ENCODE assay signal across 8 cellular contexts in genomic region chr1:111516008-111516535, GRCh38. TPM values are rescaled to one million over a fixed set of nuclear protein-coding genes. Genes with fewer than 3 reads are reported as not detected.
A peak's percentile ranks its signal among the peaks of the same experiment; 100 is the strongest.
DNase-seq lines count a peak whose midpoint lies in the region; ATAC-seq, FAIRE-seq and TF ChIP-seq lines count a peak whose summit lies in the region.

No MANE protein-coding gene starts in this region.

- no peak overlapping the region for H2AFZ ChIP-seq in smooth muscle cell (ENCODE audit: low read depth)

- ATAC-seq in GM18511 (IDR thresholded peaks at IDR 0.05; ENCODE audit: unreplicated experiment): peak; percentile 42

- no peaks in the 10 kb centered on the region for H3K36me3 ChIP-seq in iPS-15b (ENCODE audit: control insufficient read depth, insufficient read depth, low read length)
- H3K36me3 ChIP-seq in smooth muscle cell (ENCODE audit: low read depth): no peaks in the 10 kb centered on the region

- FAIRE-seq in RCC 7860 (lab: Jason Lieb, UNC): no peak

- H3K27ac ChIP-seq in smooth muscle cell (ENCODE audit: low read depth): no peak overlapping the region

- no peaks in the 10 kb centered on the region for H3K9me3 ChIP-seq in iPS-15b (ENCODE audit: control insufficient read depth, insufficient read depth, low read length)
- H3K9me3 ChIP-seq in smooth muscle cell (replicated peaks; ENCODE audit: low read depth): no peaks in the 10 kb centered on the region

- WGBS in smooth muscle cell (ENCODE audit: low lambda C conversion rate): 83% methylated on average over 13 of the region's 13 CpGs

- H3K4me2 ChIP-seq in smooth muscle cell: no peak overlapping the region

- H3K4me1 ChIP-seq in iPS-15b (ENCODE audit: control insufficient read depth, insufficient read depth, low read length) (no peaks in the 10 kb centered on the region), smooth muscle cell (ENCODE audit: low read depth) (no peaks in the 10 kb centered on the region)

- H3K79me2 ChIP-seq in smooth muscle cell (ENCODE audit: low read depth): no peaks in the 10 kb centered on the region

- TF ChIP-seq CTCF in AG09309 (IDR thresholded peaks at IDR 0.05; ENCODE audit: control insufficient read depth, insufficient read depth, low read depth, low read length, missing control alignments) (peak; percentile 39), smooth muscle cell (IDR thresholded peaks at IDR 0.05; ENCODE audit: borderline replicate concordance, insufficient read depth, poor library complexity, severe bottlenecking) (peak; percentile 7)

- H4K20me1 ChIP-seq in smooth muscle cell (ENCODE audit: low read depth): no peaks in the 10 kb centered on the region

- H3K9ac ChIP-seq in iPS-15b (ENCODE audit: low read depth, low read length) (no peak overlapping the region), smooth muscle cell (ENCODE audit: low read depth) (no peak overlapping the region)

- no peaks in the 10 kb centered on the region for H3F3A ChIP-seq in smooth muscle cell (ENCODE audit: low read depth)

- H3K27me3 ChIP-seq in iPS-15b (ENCODE audit: control insufficient read depth, insufficient read depth, low read length) (no peaks in the 10 kb centered on the region), smooth muscle cell (ENCODE audit: low read depth) (no peaks in the 10 kb centered on the region)

- DNase-seq in AG09309 (ENCODE audit: low read depth) (no peak), NCI-H146 treated with DMSO at 0.1 percent for 48 hours (lab: John Stamatoyannopoulos, UW; ENCODE audit: unreplicated experiment) (peak; percentile 4), astrocyte of the hippocampus (ENCODE audit: low read depth, low spot score) (peak; percentile 59), smooth muscle cell (lab: John Stamatoyannopoulos, UW; ENCODE audit: unreplicated experiment) (no peak), HPDE6-E6E7 (ENCODE audit: extremely low spot score) (no peak), RCC 7860 (ENCODE audit: low spot score) (no peak)

- H3K4me3 ChIP-seq in AG09309 (ENCODE audit: control insufficient read depth, low read depth, low read length) (peak overlapping the region; percentile 35), iPS-15b (ENCODE audit: low read depth, low read length) (peak overlapping the region; percentile 13), smooth muscle cell (no peak overlapping the region)

RNA-seq across cellular contexts. Expression of gene ADORA3, which starts 12.6 kb away (rescaled TPM):
- total RNA-seq in smooth muscle cell: not detected in 2 replicates
- polyA plus RNA-seq in smooth muscle cell: 0.14 TPM in 1 of 2 replicates, not detected in the other

RNA-seq across cellular contexts. Expression of gene TMIGD3, which starts 12.6 kb away (rescaled TPM):
- not detected in 2 replicates for total RNA-seq in smooth muscle cell
- not detected in 2 replicates for polyA plus RNA-seq in smooth muscle cell

RNA-seq across cellular contexts. Expression of gene C1orf162, which starts 42.3 kb away (rescaled TPM):
- 0.13 TPM in 1 of 2 replicates, not detected in the other for total RNA-seq in smooth muscle cell
- polyA plus RNA-seq in smooth muscle cell: 0.42 TPM in 1 of 2 replicates, not detected in the other

Comparison
In these comparisons a context has a peak if more than half of its experiments do, and no peak if none do; other contexts are left out.
1. DNase-seq: peak in NCI-H146 treated with DMSO at 0.1 percent for 48 hours (single experiment) and astrocyte of the hippocampus (single experiment); none in AG09309 (single experiment), smooth muscle cell (single experiment), HPDE6-E6E7 (single experiment) and RCC 7860 (single experiment).